ENCODE assay signal across 21 cellular contexts in genomic region chr22:37007666-37008065, GRCh38. TPM values are rescaled to one million over a fixed set of nuclear protein-coding genes. Genes with fewer than 3 reads are reported as not detected.
DNase-seq lines count a peak whose midpoint lies in the region; ATAC-seq, FAIRE-seq and TF ChIP-seq lines count a peak whose summit lies in the region.
"Had no signal": no experiment of that assay in that cellular context is flagged by ENCODE, and none has a peak within 500 bp of the region (broad histone marks: within the 10 kb centered on the region; RNA-seq: fewer than 3 reads in every experiment).

No MANE protein-coding gene starts in this region.

- H3K23ac ChIP-seq in H1 (ENCODE audit: insufficient read length), result no peak overlapping the region

- H2BK120ac ChIP-seq in H1 (replicated peaks; ENCODE audit: low read depth, low read length), result no peak overlapping the region

- TF ChIP-seq POLR2A in H1 (IDR thresholded peaks at IDR 0.05; ENCODE audit: control extremely low read depth in 1 of 2, low read depth in 2 of 2, low read length in 2 of 2), result no peak
- no peak for TF ChIP-seq POLR2A in body of pancreas (IDR thresholded peaks at IDR 0.05)

- intact Hi-C loops in kidney (cut with DNase I), result no loop called here
- intact Hi-C loops in body of pancreas (cut with DNase I), result no loop called here
- intact Hi-C loops in left cardiac atrium (cut with DNase I), result no loop called here

- FAIRE-seq in H1 (lab: Jason Lieb, UNC) (peak; percentile 19), kidney (lab: Jason Lieb, UNC) (no peak)
- FAIRE-seq: G401.6, GM12891, GM19239 had no signal

- H3K4me3 ChIP-seq in BLaER1 (no peak overlapping the region), H1 (ENCODE audit: extremely low read depth in 1 of 4, insufficient read depth in 2 of 4, low read depth in 3 of 4, low read length in 4 of 4) (no peak overlapping the region), kidney (ENCODE audit: low read length in 2 of 2) (no peak overlapping the region), body of pancreas (no peak overlapping the region)

- ATAC-seq in body of pancreas (no peak), left cardiac atrium (no peak), GM21717 (IDR thresholded peaks at IDR 0.05; ENCODE audit: unreplicated experiment) (no peak)
- ATAC-seq: PC-3 had no signal

- H3K9ac ChIP-seq in BLaER1 (no peak overlapping the region), H1 (replicated peaks in 1 of 4; ENCODE audit: extremely low read depth in 1 of 4, low read depth in 3 of 4, low read length in 3 of 4) (no peak overlapping the region), kidney (ENCODE audit: low read length in 2 of 2) (no peak overlapping the region)
- H3K9ac ChIP-seq: KMS-11 had no signal

- no peak overlapping the region for H4K5ac ChIP-seq in H1 (ENCODE audit: insufficient read length, low read depth, low read length)

- no peak overlapping the region for H2AFZ ChIP-seq in H1 (ENCODE audit: low read length)

- CTCF ChIA-PET in H1 (lab: Charles Lee; ENCODE audit: partially characterized antibody), result interaction anchor here (1.0 to 2.9 kb wide), 7 partner anchors 9 to 250 kb away, joined by 3 to 14 read pairs (median 5); no protein-coding TSS in a partner anchor

- TF ChIP-seq RAD21 in H1 (IDR thresholded peaks at IDR 0.05 in 1 of 2, conservative IDR thresholded peaks at IDR 0.05 in 1 of 2; ENCODE audit: low read depth in 2 of 2, low read length in 2 of 2), result no peak

- TF ChIP-seq EP300 in H1 (IDR thresholded peaks at IDR 0.05; ENCODE audit: borderline replicate concordance in 1 of 2, low read depth in 2 of 2, low read length in 2 of 2), result no peak

- no peak overlapping the region for H3K18ac ChIP-seq in H1 (ENCODE audit: extremely low read depth, low read length)

- H3K4me1 ChIP-seq in BLaER1 (peaks cover 21% of the 10 kb centered on the region), H1 (replicated peaks in 1 of 4; ENCODE audit: control insufficient read depth in 3 of 4, insufficient read depth in 4 of 4, low read length in 3 of 4) (peaks cover 0 to under 1% (median under 1%) of the 10 kb centered on the region in 4 experiments; a peak in 2 of 7 replicates), kidney (ENCODE audit: control insufficient read depth in 1 of 2, insufficient read depth in 1 of 2, low read depth in 1 of 2, low read length in 2 of 2) (peaks cover 0 to 7% of the 10 kb centered on the region in 2 donors), body of pancreas (peaks cover 20% of the 10 kb centered on the region)

- POLR2A ChIA-PET in H1 (lab: Charles Lee; ENCODE audit: partially characterized antibody), result interaction anchor here (1.3 to 4.1 kb wide), 2 partner anchors 12 kb away, joined by 5 to 18 read pairs; partner anchors contain the start of genes MPST and TST

- no peak overlapping the region for H4K8ac ChIP-seq in H1 (ENCODE audit: extremely low read depth, insufficient read depth, low read length)

- no peak for TF ChIP-seq CTCF in H1 (IDR thresholded peaks at IDR 0.05; ENCODE audit: control extremely low read depth in 1 of 3, insufficient read depth in 1 of 3, low read depth in 1 of 3, low read length in 3 of 3)
- no peak for TF ChIP-seq CTCF in kidney (IDR thresholded peaks at IDR 0.05; ENCODE audit: borderline replicate concordance, extremely low read depth, insufficient read depth)
- no peak for TF ChIP-seq CTCF in body of pancreas (IDR thresholded peaks at IDR 0.05)

- peaks cover 9% of the 10 kb centered on the region; the same call in 1 of the 2 replicates for H3K36me3 ChIP-seq in BLaER1
- H3K36me3 ChIP-seq in H1 (ENCODE audit: control insufficient read depth in 2 of 4, insufficient read depth in 4 of 4, low read length in 3 of 4), result no peaks in the 10 kb centered on the region
- H3K36me3 ChIP-seq in kidney (ENCODE audit: control insufficient read depth in 1 of 2, insufficient read depth in 2 of 2, low read length in 2 of 2), result no peaks in the 10 kb centered on the region
- H3K36me3 ChIP-seq in body of pancreas (replicated peaks in 1 of 2; ENCODE audit: insufficient read depth in 1 of 2, low read depth in 2 of 2), result no peaks in the 10 kb centered on the region

- H2BK20ac ChIP-seq in H1 (ENCODE audit: low read length), result no peak overlapping the region

- H3K4me2 ChIP-seq in BLaER1, result peak overlapping the region; percentile 64
- no peak overlapping the region for H3K4me2 ChIP-seq in H1 (ENCODE audit: insufficient read depth in 1 of 2, low read depth in 2 of 2, low read length in 2 of 2)
- H3K4me2 ChIP-seq: KMS-11 had no signal

- H3K9me3 ChIP-seq in BLaER1 (no peaks in the 10 kb centered on the region), H1 (ENCODE audit: insufficient read depth in 2 of 2, low read depth in 1 of 2, low read length in 1 of 2) (no peaks in the 10 kb centered on the region), kidney (ENCODE audit: control insufficient read depth in 1 of 2, low read length in 2 of 2) (no peaks in the 10 kb centered on the region), body of pancreas (no peaks in the 10 kb centered on the region)

- no peak overlapping the region for H3K27ac ChIP-seq in BLaER1
- no peak overlapping the region for H3K27ac ChIP-seq in H1 (ENCODE audit: low read depth, low read length)
- H3K27ac ChIP-seq in kidney (ENCODE audit: low read depth in 2 of 2, low read length in 2 of 2), result no peak overlapping the region
- no peak overlapping the region for H3K27ac ChIP-seq in body of pancreas
- H3K27ac ChIP-seq: KMS-11 had no signal

- H3K79me1 ChIP-seq in H1 (ENCODE audit: low read depth, low read length), result no peaks in the 10 kb centered on the region

- no peaks in the 10 kb centered on the region for H3K23me2 ChIP-seq in H1 (ENCODE audit: low read depth, low read length)

- H2AK5ac ChIP-seq in H1 (ENCODE audit: low read depth, low read length), result no peak overlapping the region

- no peak overlapping the region for H2BK15ac ChIP-seq in H1 (ENCODE audit: low read length)

- H3K14ac ChIP-seq in H1 (ENCODE audit: insufficient read length), result no peak overlapping the region

- H4K20me1 ChIP-seq in BLaER1 (no peaks in the 10 kb centered on the region), H1 (replicated peaks in 1 of 2; ENCODE audit: control insufficient read depth in 1 of 2, insufficient read depth in 2 of 2, low read length in 2 of 2) (peaks cover 0 to 4% of the 10 kb centered on the region in 2 experiments)

- no peak overlapping the region for H4K91ac ChIP-seq in H1 (replicated peaks; ENCODE audit: insufficient read length, low read length)

- no peaks in the 10 kb centered on the region for H3K79me2 ChIP-seq in H1 (ENCODE audit: control insufficient read depth in 1 of 2, insufficient read depth in 2 of 2, low read length in 2 of 2)

- no peak overlapping the region for H2BK12ac ChIP-seq in H1 (ENCODE audit: low read depth, low read length)

- no peak overlapping the region for H3K56ac ChIP-seq in H1 (replicated peaks; ENCODE audit: insufficient read length, low read depth, low read length)

- no peak overlapping the region for H2BK5ac ChIP-seq in H1 (ENCODE audit: low read depth, low read length)

- 57% methylated on average over 2 of the region's 2 CpGs; no CpG with 5 or more reads in 1 of the 2 experiments for WGBS in H1 (ENCODE audit: extremely low coverage in 1 of 2, insufficient coverage in 1 of 2, insufficient read length in 1 of 2, insufficient replicate concordance in 2 of 2, low coverage in 1 of 2, low lambda C conversion rate in 2 of 2, missing lambda C conversion rate in 1 of 2), 2 experiments
- WGBS in body of pancreas, 2 donors, result 51 to 61% methylated on average over 2 of the region's 2 CpGs

- H3K27me3 ChIP-seq in BLaER1 (no peaks in the 10 kb centered on the region), H1 (replicated peaks in 1 of 4; ENCODE audit: control insufficient read depth in 3 of 4, extremely low read depth in 1 of 4, insufficient read depth in 3 of 4, low read length in 3 of 4) (peaks cover 0 to 3% (median 0%) of the 10 kb centered on the region in 4 experiments; a peak in 2 of 7 replicates), body of pancreas (no peaks in the 10 kb centered on the region)

- no peak overlapping the region for H3K4ac ChIP-seq in H1 (replicated peaks; ENCODE audit: insufficient read length, low read depth, low read length)

- peak; percentile 5 to 30 for DNase-seq in Kasumi-1 (lab: John Stamatoyannopoulos, UW)
- DNase-seq in H1 (ENCODE audit: low read depth in 1 of 2, low spot score in 2 of 2), result no peak
- peak; percentile 17 for DNase-seq in kidney
- DNase-seq in body of pancreas, result no peak
- DNase-seq in left cardiac atrium, result no peak
- no peak for DNase-seq in NCI-H2081 treated with DMSO at 0.1 percent for 48 hours (lab: John Stamatoyannopoulos, UW)
- DNase-seq: DMS79 treated with DMSO at 0.1 percent for 48 hours, GOT3, HFFc6, MM.1S, NCI-H2029, NCI-H345, NCI-H526 treated with DMSO at 0.1 percent for 48 hours, PC-3 had no signal

RNA-seq across cellular contexts. Expression of gene TST, which starts 11.6 kb away (rescaled TPM):
- 22.6 and 23.6 TPM in 2 replicates for total RNA-seq in H1 (2021; fragmentation: NEBNext Ultra II Directional; extraction: Animal tissue kit (Norgen Biotek cat#: 25700))
- polyA plus RNA-seq in H1 (2011; rRNA removed) (61.6 and 82.8 TPM in 2 replicates), kidney (ENCODE audit: insufficient read depth, low read depth, low replicate concordance) (283 TPM)
- 53.6 TPM for polyA plus RNA-seq in H1 (2011; cell fraction: cytosol; rRNA removed)
- 57.3 TPM for polyA plus RNA-seq in H1 (2011; cell fraction: nucleus; rRNA removed)
- 20.0 to 33.4 TPM (median 31.7 TPM) in 4 replicates for polyA plus RNA-seq in H1 (2012, experiment 1 of 2)
- polyA plus RNA-seq in H1 (2012, experiment 2 of 2), result 46.9 TPM
- 21.6 TPM for polyA plus RNA-seq in H1 (2013, experiment 1 of 2)
- 21.2 TPM for polyA plus RNA-seq in H1 (2013, experiment 2 of 2)
- polyA minus RNA-seq in H1 (2011; rRNA and poly(A)+ RNA removed), result 15.3 and 16.1 TPM in 2 replicates
- 15.0 TPM for polyA minus RNA-seq in H1 (2011; cell fraction: cytosol; rRNA and poly(A)+ RNA removed)
- polyA minus RNA-seq in H1 (2011; cell fraction: nucleus; rRNA and poly(A)+ RNA removed), result 24.1 TPM
- total RNA-seq in kidney (48.7 TPM), body of pancreas (10 to 100 TPM; 73.8 to 91.1 TPM), left cardiac atrium (10 to 100 TPM; 33.3 to 35.5 TPM)
- total RNA-seq: CD4-positive, CD25-positive, alpha-beta regulatory T cell had no signal

RNA-seq across cellular contexts. Expression of gene MPST, which starts 11.9 kb away (rescaled TPM):
- 86.0 and 89.9 TPM in 2 replicates for total RNA-seq in H1 (2021; fragmentation: NEBNext Ultra II Directional; extraction: Animal tissue kit (Norgen Biotek cat#: 25700))
- polyA plus RNA-seq in H1 (2011; rRNA removed) (124 and 229 TPM in 2 replicates), kidney (ENCODE audit: insufficient read depth, low read depth, low replicate concordance) (167 TPM)
- 146 TPM for polyA plus RNA-seq in H1 (2011; cell fraction: cytosol; rRNA removed)
- polyA plus RNA-seq in H1 (2011; cell fraction: nucleus; rRNA removed), result 185 TPM
- 52.9 to 98.2 TPM (median 88.2 TPM) in 4 replicates for polyA plus RNA-seq in H1 (2012, experiment 1 of 2)
- polyA plus RNA-seq in H1 (2012, experiment 2 of 2), result 88.4 TPM
- 83.0 TPM for polyA plus RNA-seq in H1 (2013, experiment 1 of 2)
- polyA plus RNA-seq in H1 (2013, experiment 2 of 2), result 81.8 TPM
- polyA minus RNA-seq in H1 (2011; rRNA and poly(A)+ RNA removed), result 13.0 and 20.1 TPM in 2 replicates
- 66.1 TPM for polyA minus RNA-seq in H1 (2011; cell fraction: cytosol; rRNA and poly(A)+ RNA removed)
- 39.9 TPM for polyA minus RNA-seq in H1 (2011; cell fraction: nucleus; rRNA and poly(A)+ RNA removed)
- total RNA-seq in kidney (44.4 TPM), body of pancreas (100 to 1,000 TPM; 173 TPM), left cardiac atrium (10 to 100 TPM; 48.2 to 51.2 TPM)

RNA-seq across cellular contexts. Expression of gene KCTD17, which starts 43.9 kb away (rescaled TPM):
- 35.8 and 39.4 TPM in 2 replicates for total RNA-seq in H1 (2021; fragmentation: NEBNext Ultra II Directional; extraction: Animal tissue kit (Norgen Biotek cat#: 25700))
- polyA plus RNA-seq in H1 (2011; rRNA removed) (44.0 and 69.0 TPM in 2 replicates), kidney (ENCODE audit: insufficient read depth, low read depth, low replicate concordance) (9.6 TPM)
- 47.9 TPM for polyA plus RNA-seq in H1 (2011; cell fraction: cytosol; rRNA removed)
- 87.7 TPM for polyA plus RNA-seq in H1 (2011; cell fraction: nucleus; rRNA removed)
- 24.9 to 38.8 TPM (median 38.0 TPM) in 4 replicates for polyA plus RNA-seq in H1 (2012, experiment 1 of 2)
- 36.2 TPM for polyA plus RNA-seq in H1 (2012, experiment 2 of 2)
- 21.4 TPM for polyA plus RNA-seq in H1 (2013, experiment 1 of 2)
- polyA plus RNA-seq in H1 (2013, experiment 2 of 2), result 23.8 TPM
- polyA minus RNA-seq in H1 (2011; rRNA and poly(A)+ RNA removed), result 22.1 and 45.1 TPM in 2 replicates
- polyA minus RNA-seq in H1 (2011; cell fraction: cytosol; rRNA and poly(A)+ RNA removed), result 20.6 TPM
- polyA minus RNA-seq in H1 (2011; cell fraction: nucleus; rRNA and poly(A)+ RNA removed), result 27.7 TPM
- total RNA-seq in kidney (13.9 TPM), body of pancreas (1 to 10 TPM; 3.6 to 8.3 TPM), left cardiac atrium (10 to 100 TPM; 27.7 to 50.6 TPM)

Comparison
In these comparisons a context has a peak if more than half of its experiments do, and no peak if none do; other contexts are left out.
1. DNase-seq: peak in Kasumi-1 (2 of 2) and kidney (single experiment); none in H1 (0 of 2), body of pancreas (0 of 4), left cardiac atrium (single experiment) and NCI-H2081 treated with DMSO at 0.1 percent for 48 hours (single experiment).